In the genomic region with DNA sequence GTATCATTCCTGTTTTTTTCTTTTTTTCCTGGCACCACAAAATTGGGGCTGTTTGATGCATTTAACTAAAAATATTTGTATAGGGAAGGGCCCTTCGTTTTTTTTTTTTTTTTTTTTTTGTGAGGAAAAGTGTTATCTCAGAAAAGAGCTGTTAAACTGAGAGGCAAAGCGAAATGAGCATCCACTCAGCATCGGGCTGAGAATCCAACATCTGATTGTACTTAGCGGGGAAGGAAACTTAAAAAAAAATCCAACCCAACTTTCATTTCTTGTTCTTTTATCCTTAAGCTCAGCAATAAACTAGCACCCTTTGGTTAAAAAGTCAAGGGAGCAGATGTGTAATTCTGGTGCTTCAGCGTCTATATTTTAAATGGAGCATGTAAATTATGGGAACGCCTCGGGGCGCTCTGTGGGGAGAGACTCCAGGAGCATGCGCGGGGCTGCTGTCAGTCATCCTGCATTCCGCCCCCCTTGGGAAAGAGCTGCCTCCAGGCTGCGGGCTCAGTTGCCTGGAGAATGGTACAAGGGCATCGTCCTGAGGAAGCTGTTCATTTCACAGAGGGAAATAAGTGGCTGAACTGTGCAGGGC, we compare ENCODE assay signal across 9 cellular contexts. TPM values are rescaled to one million over a fixed set of nuclear protein-coding genes. Genes with fewer than 3 reads are reported as not detected.
DNase-seq lines count a peak whose midpoint lies in the region; ATAC-seq, FAIRE-seq and TF ChIP-seq lines count a peak whose summit lies in the region.
"Had no signal": no experiment of that assay in that cellular context is flagged by ENCODE, and none has a peak within 500 bp of the region (broad histone marks: within the 10 kb centered on the region; RNA-seq: fewer than 3 reads in every experiment).

No MANE protein-coding gene starts in this region.

- DNase-seq in DMS53 treated with DMSO at 0.1 percent for 48 hours (lab: John Stamatoyannopoulos, UW; ENCODE audit: unreplicated experiment): peak; percentile 4
- DNase-seq in NCI-H345 (lab: John Stamatoyannopoulos, UW): peak; percentile 80
- DNase-seq in fibroblast of mammary gland (ENCODE audit: low read depth): peak; percentile 17
- DNase-seq in pancreas: peak in 4 of 6 donors; percentile 8 to 58 (median 18)
- no peak for DNase-seq in activated gamma-delta T cell treated with Interleukin-2 at 50 U/mL for 16 hours
- no peak for DNase-seq in stimulated activated naive CD8-positive, alpha-beta T cell treated with anti-CD3 and anti-CD28 coated beads, Interleukin-15, Interleukin-2, amounts not matched to agents 100 U/mL and 50 U/mL, for 24 hours

- H3K9me3 ChIP-seq in pancreas: no peaks in the 10 kb centered on the region

- no peak for FAIRE-seq in pancreas (lab: Jason Lieb, UNC)

- intact Hi-C loops in pancreas (cut with DNase I): no loop called here

- TF ChIP-seq CTCF in fibroblast of mammary gland (conservative IDR thresholded peaks at IDR 0.05; ENCODE audit: control insufficient read depth, insufficient read depth, low read depth, low read length) (no peak), pancreas (IDR thresholded peaks at IDR 0.05) (no peak)

- peaks cover 0 to 10% (median 2%) of the 10 kb centered on the region in 4 donors for H3K27me3 ChIP-seq in pancreas

- no peaks in the 10 kb centered on the region for H3K36me3 ChIP-seq in pancreas

- no peak overlapping the region for H3K27ac ChIP-seq in pancreas
- H3K27ac ChIP-seq: HL-60 had no signal

- no peaks in the 10 kb centered on the region for H3K4me1 ChIP-seq in pancreas

- peak overlapping the region; percentile 23 for H3K4me3 ChIP-seq in fibroblast of mammary gland (ENCODE audit: control insufficient read depth, low read depth, low read length)
- H3K4me3 ChIP-seq in pancreas: no peak overlapping the region

- ATAC-seq in pancreas (peak in 3 of 4 donors; percentile 62 to 63 (median 62)), HG02970 (IDR thresholded peaks at IDR 0.05; ENCODE audit: low FRiP score, unreplicated experiment) (no peak)
- no peak for ATAC-seq in stimulated activated naive CD8-positive, alpha-beta T cell treated with anti-CD3 and anti-CD28 coated beads, Interleukin-15, Interleukin-2, amounts not matched to agents 100 U/mL and 50 U/mL, for 24 hours
- no peak for ATAC-seq in activated CD4-positive, CD25-positive, alpha-beta regulatory T cell treated with anti-CD3 and anti-CD28 coated beads, Interleukin-2, amount 50 U/mL, for 24 hours

- WGBS in pancreas, 2 donors: 9 to 13% methylated on average over 13 of the region's 13 CpGs

RNA-seq across cellular contexts. Expression of gene DMRT2, which starts 33.3 kb away (rescaled TPM):
- under 1 TPM in 1 of 6 donors, not detected in 5; 0.14 TPM for total RNA-seq in pancreas
- under 1 TPM in 1 of 2 donors, not detected in 1; 0.07 TPM for polyA plus RNA-seq in pancreas

Comparison
In these comparisons a context has a peak if more than half of its experiments do, and no peak if none do; other contexts are left out.
1. DNase-seq: peak in DMS53 treated with DMSO at 0.1 percent for 48 hours (single experiment), NCI-H345 (single experiment), fibroblast of mammary gland (single experiment) and pancreas (4 of 6); none in activated gamma-delta T cell treated with Interleukin-2 at 50 U/mL for 16 hours (single experiment) and stimulated activated naive CD8-positive, alpha-beta T cell treated with anti-CD3 and anti-CD28 coated beads, Interleukin-15, Interleukin-2, amounts not matched to agents 100 U/mL and 50 U/mL, for 24 hours (single experiment).
2. ATAC-seq: peak in pancreas (3 of 4); none in HG02970 (single experiment), stimulated activated naive CD8-positive, alpha-beta T cell treated with anti-CD3 and anti-CD28 coated beads, Interleukin-15, Interleukin-2, amounts not matched to agents 100 U/mL and 50 U/mL, for 24 hours (single experiment) and activated CD4-positive, CD25-positive, alpha-beta regulatory T cell treated with anti-CD3 and anti-CD28 coated beads, Interleukin-2, amount 50 U/mL, for 24 hours (0 of 2).